1 cellular context compared by ENCODE assay signal in the genomic region with DNA sequence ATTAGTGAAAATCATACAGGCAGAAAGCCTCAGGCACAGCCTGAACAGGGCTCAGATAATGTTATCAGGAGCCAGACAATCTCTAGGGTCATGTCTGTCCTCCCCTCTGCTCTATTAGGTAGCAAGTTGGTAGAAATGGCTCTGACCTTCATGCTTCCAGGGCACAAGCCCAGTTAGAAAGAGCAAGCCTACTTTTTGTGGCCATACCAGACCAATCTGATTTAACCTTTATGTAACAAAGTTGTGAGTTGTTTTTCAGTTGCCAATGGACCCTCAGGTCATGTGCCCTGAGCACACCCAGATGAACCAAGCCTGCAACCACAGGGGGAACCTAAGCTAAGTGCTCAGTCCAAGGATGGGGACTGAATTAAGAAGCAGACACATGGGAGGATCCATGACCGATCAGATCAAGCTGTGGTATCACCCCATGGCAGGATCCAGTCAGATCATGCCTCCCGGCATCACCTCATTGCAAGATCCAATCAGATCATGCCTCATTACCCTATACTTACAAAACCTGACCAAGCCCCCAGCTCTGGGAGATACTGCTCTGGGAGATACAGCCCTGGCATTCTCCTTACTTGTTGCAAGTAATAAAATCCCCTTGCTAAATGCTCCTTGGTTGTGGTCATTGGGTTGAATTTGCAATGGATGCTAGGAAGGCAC.
TF ChIP-seq lines count a peak whose summit lies in the region.

No MANE protein-coding gene starts in this region.

TF ChIP-seq in K562, 482 proteins besides CTCF, POLR2A, EP300 and RAD21 (continued from another document and continues in another):
- TF ChIP-seq JUND (IDR thresholded peaks at IDR 0.05; ENCODE audit: borderline replicate concordance, low read depth, low read length) = no peak
- TF ChIP-seq JUND (tag; IDR thresholded peaks at IDR 0.05; ENCODE audit: borderline replicate concordance, low read depth, low read length) = peak; percentile 17; the same call in 1 of the 3 replicates
- TF ChIP-seq GATAD2A (IDR thresholded peaks at IDR 0.05) = no peak
- no peak for TF ChIP-seq HEY1 (CRISPR knock-in tag; IDR thresholded peaks at IDR 0.05; ENCODE audit: borderline replicate concordance)
- TF ChIP-seq NEUROD1 (IDR thresholded peaks at IDR 0.05; ENCODE audit: borderline replicate concordance, low read depth, low read length, partially characterized antibody) = peak; percentile 23
- TF ChIP-seq ZNF592 (IDR thresholded peaks at IDR 0.05) = peak; percentile 78; the same call in 1 of the 2 replicates
- TF ChIP-seq ZNF561 (CRISPR knock-in tag; conservative IDR thresholded peaks at IDR 0.05) = no peak
- no peak for TF ChIP-seq ZNF699 (CRISPR knock-in tag; IDR thresholded peaks at IDR 0.05; ENCODE audit: insufficient replicate concordance)
- TF ChIP-seq KAT8 (IDR thresholded peaks at IDR 0.05; ENCODE audit: low read depth) = no peak
- TF ChIP-seq CCNT2 (IDR thresholded peaks at IDR 0.05; ENCODE audit: borderline replicate concordance, extremely low read depth, insufficient read length, low read depth, low read length) = peak; percentile 7
- peak; percentile 16 for TF ChIP-seq NFYB (IDR thresholded peaks at IDR 0.05; ENCODE audit: extremely low read depth, insufficient read length)
- 0 out of 2 replicates have a peak, but pooled peaks have one; percentile 63 for TF ChIP-seq BACH1 (tag; IDR thresholded peaks at IDR 0.05)
- no peak for TF ChIP-seq POLR2AphosphoS2 (IDR thresholded peaks at IDR 0.05; ENCODE audit: low read length)
- no peak for TF ChIP-seq FOXK1 (CRISPR knock-in tag; IDR thresholded peaks at IDR 0.05; ENCODE audit: borderline replicate concordance)
- TF ChIP-seq NCOR1 (IDR thresholded peaks at IDR 0.05) = peak; percentile 42; the same call in 1 of the 2 replicates
- no peak for TF ChIP-seq ZNF24 (IDR thresholded peaks at IDR 0.05)
- no peak for TF ChIP-seq TGIF2 (CRISPR knock-in tag; IDR thresholded peaks at IDR 0.05)
- 0 out of 2 replicates have a peak, but pooled peaks have one; percentile 26 for TF ChIP-seq EP400 (IDR thresholded peaks at IDR 0.05)
- TF ChIP-seq KLF13 (tag; IDR thresholded peaks at IDR 0.05; ENCODE audit: borderline replicate concordance, low read depth) = peak; percentile 68
- TF ChIP-seq NFE2 (IDR thresholded peaks at IDR 0.05; ENCODE audit: low read depth) = no peak
- TF ChIP-seq CREB3 (tag; conservative IDR thresholded peaks at IDR 0.05; ENCODE audit: low read depth) = peak; percentile 34
- TF ChIP-seq ZNF239 (CRISPR knock-in tag; IDR thresholded peaks at IDR 0.05) = no peak
- TF ChIP-seq CTBP1 (IDR thresholded peaks at IDR 0.05; ENCODE audit: borderline replicate concordance) = peak; percentile 43; the same call in 1 of the 2 replicates
- no peak for TF ChIP-seq ZEB2 (IDR thresholded peaks at IDR 0.05)
- no peak for TF ChIP-seq ID3 (CRISPR knock-in tag; IDR thresholded peaks at IDR 0.05)
- TF ChIP-seq ID3 (tag; IDR thresholded peaks at IDR 0.05) = no peak
- TF ChIP-seq GATA2 (CRISPR knock-in tag; IDR thresholded peaks at IDR 0.05) = 0 out of 2 replicates have a peak, but pooled peaks have one; percentile 35
- TF ChIP-seq TBP (optimal IDR thresholded peaks at IDR 0.05; ENCODE audit: low read depth, low read length) = peak; percentile 41
- no peak for TF ChIP-seq WHSC1 (IDR thresholded peaks at IDR 0.05; ENCODE audit: low read length)
- TF ChIP-seq RFX1 (IDR thresholded peaks at IDR 0.05) = no peak
- TF ChIP-seq PCBP2 (IDR thresholded peaks at IDR 0.05; ENCODE audit: low read depth, low read length, poor library complexity, severe bottlenecking) = no peak
- TF ChIP-seq ESRRA (IDR thresholded peaks at IDR 0.05; ENCODE audit: borderline replicate concordance, low read depth) = peak; percentile 56; the same call in 1 of the 2 replicates
- TF ChIP-seq POLR2H (tag; IDR thresholded peaks at IDR 0.05; ENCODE audit: low read depth) = peak; percentile 83
- peak; percentile 71 for TF ChIP-seq DPF2 (IDR thresholded peaks at IDR 0.05)
- TF ChIP-seq MAFF (IDR thresholded peaks at IDR 0.05; ENCODE audit: low read length) = no peak
- TF ChIP-seq LARP7 (IDR thresholded peaks at IDR 0.05) = no peak
- TF ChIP-seq NCOA1 (IDR thresholded peaks at IDR 0.05; ENCODE audit: low read depth) = peak; percentile 23; the same call in 1 of the 2 replicates
- TF ChIP-seq ZNF143 (CRISPR knock-in tag; IDR thresholded peaks at IDR 0.05) = no peak
- TF ChIP-seq CREM (IDR thresholded peaks at IDR 0.05; ENCODE audit: low read depth) = 0 out of 2 replicates have a peak, but pooled peaks have one; percentile 20
- no peak for TF ChIP-seq E4F1 (CRISPR knock-in tag; IDR thresholded peaks at IDR 0.05; ENCODE audit: borderline replicate concordance)
- TF ChIP-seq KLF1 (tag; IDR thresholded peaks at IDR 0.05) = peak; percentile 74; the same call in 1 of the 2 replicates
- no peak for TF ChIP-seq KLF16 (IDR thresholded peaks at IDR 0.05)
- no peak for TF ChIP-seq PYGO2 (tag; IDR thresholded peaks at IDR 0.05)
- 0 out of 2 replicates have a peak, but pooled peaks have one; percentile 27 for TF ChIP-seq SMARCC2 (IDR thresholded peaks at IDR 0.05; ENCODE audit: low read depth)
- TF ChIP-seq NR2C1 (IDR thresholded peaks at IDR 0.05) = peak; percentile 24; the same call in 1 of the 2 replicates
- peak; percentile 53; the same call in 1 of the 2 replicates for TF ChIP-seq NR2C1 (tag; IDR thresholded peaks at IDR 0.05)
- TF ChIP-seq SUPT5H (IDR thresholded peaks at IDR 0.05) = 0 out of 2 replicates have a peak, but pooled peaks have one; percentile 36
- TF ChIP-seq ZNF766 (CRISPR knock-in tag; conservative IDR thresholded peaks at IDR 0.05) = peak; percentile 84
- peak; percentile 56; the same call in 1 of the 2 replicates for TF ChIP-seq ZBTB40 (IDR thresholded peaks at IDR 0.05)
- no peak for TF ChIP-seq ZBTB40 (CRISPR knock-in tag; IDR thresholded peaks at IDR 0.05)
